In the genomic region with DNA sequence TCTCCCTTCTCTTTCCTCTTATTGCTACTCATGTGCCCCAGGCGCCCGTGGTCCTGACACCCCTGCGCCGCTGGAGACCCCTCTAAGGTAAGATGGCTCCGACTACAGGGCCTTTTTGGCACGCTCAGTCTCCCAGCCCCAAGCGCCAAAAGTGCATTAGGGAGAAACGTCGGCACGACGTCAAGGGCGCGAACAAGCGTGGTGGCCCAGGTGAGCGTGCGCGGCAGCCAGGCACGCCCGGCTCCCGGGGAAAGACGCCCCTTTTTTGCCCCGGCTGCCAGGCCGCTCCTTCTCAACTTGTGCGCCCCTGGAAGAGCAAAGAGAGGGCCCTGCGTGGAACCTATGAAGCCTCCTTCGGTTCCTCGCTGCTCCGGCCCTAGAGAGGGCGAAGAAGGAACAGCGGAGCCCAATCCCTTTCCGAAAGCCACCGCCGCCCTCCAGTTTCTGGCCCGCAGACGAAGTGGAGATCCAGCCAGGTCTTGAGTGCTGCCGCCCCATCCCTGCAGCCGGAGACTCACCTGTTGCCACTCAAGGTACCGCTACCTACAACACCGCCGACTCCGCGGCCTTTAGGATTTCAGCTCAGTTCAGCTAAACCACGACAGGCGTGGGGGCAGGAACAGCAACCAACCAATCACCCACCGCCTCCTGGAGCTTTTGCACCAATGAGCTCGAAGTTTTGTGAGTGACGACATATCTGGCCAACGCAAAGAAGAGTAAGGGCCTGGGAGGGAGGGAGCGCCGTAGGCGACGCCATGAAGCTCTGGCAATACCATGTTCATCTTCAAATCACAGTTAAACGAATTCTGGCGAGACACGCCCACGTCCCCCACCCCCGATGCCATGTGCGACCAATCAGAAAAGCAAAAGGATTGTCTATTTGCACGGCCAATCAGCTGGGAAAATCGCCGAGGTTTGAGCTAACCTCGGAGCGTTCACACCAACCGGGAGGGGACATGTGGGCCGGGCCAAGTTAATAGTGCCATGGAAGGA, we compare ENCODE assay signal across 8 cellular contexts. TPM values are rescaled to one million over a fixed set of nuclear protein-coding genes. Genes with fewer than 3 reads are reported as not detected.
A peak's percentile ranks its signal among the peaks of the same experiment; 100 is the strongest.
DNase-seq lines count a peak whose midpoint lies in the region; ATAC-seq and TF ChIP-seq lines count a peak whose summit lies in the region.
"Not testable (repeated sequence)": the region's sequence is repeated elsewhere in the genome, so short reads cannot be mapped to it uniquely, and the experiment has no call there.

Gene ARL17A (minus strand): TSS at position 609 of the 993 bp plus-strand sequence. CDS start 3,369 bp downstream, outside the sequence.

- not testable (repeated sequence) for TF ChIP-seq CTCF in BE2C (IDR thresholded peaks at IDR 0.05; ENCODE audit: low read depth, low read length); SU-DHL-6 (IDR thresholded peaks at IDR 0.05; ENCODE audit: insufficient read depth, low read length, poor library complexity, severe bottlenecking); endothelial cell (IDR thresholded peaks at IDR 0.05; ENCODE audit: unreplicated experiment); natural killer cell (IDR thresholded peaks at IDR 0.05)

- H3K27ac ChIP-seq in SU-DHL-6 (ENCODE audit: low read depth, low read length): not testable (repeated sequence)

- not testable (repeated sequence) for H2AFZ ChIP-seq in SU-DHL-6 (ENCODE audit: low read depth, low read length, severe bottlenecking)

- not testable (repeated sequence) for H3K79me2 ChIP-seq in SU-DHL-6 (ENCODE audit: insufficient read depth, low read length)

- not testable (repeated sequence) for H4K20me1 ChIP-seq in SU-DHL-6 (ENCODE audit: low read depth, low read length)

- H3K4me3 Mint-ChIP-seq in activated T-cell treated with anti-CD3 and anti-CD28 coated beads, Interleukin-2, amount 50 U/mL, for 72 hours: peak within 1 kb of the TSS in 1 of 2 donors; percentile 61
- not testable (repeated sequence) for H3K4me3 Mint-ChIP-seq in endothelial cell (ENCODE audit: unreplicated experiment); natural killer cell

- H3K27ac Mint-ChIP-seq in activated T-cell treated with anti-CD3 and anti-CD28 coated beads, Interleukin-2, amount 50 U/mL, for 72 hours; endothelial cell (ENCODE audit: unreplicated experiment); natural killer cell: not testable (repeated sequence)

- not testable (repeated sequence) for H3K9me2 ChIP-seq in SU-DHL-6 (replicated peaks; ENCODE audit: insufficient read depth, low read length)

- H3K27me3 ChIP-seq in BE2C; SU-DHL-6 (ENCODE audit: low read length): not testable (repeated sequence)

- DNase-seq in BE2C (peak; percentile 85), endothelial cell (ENCODE audit: low spot score) (peak; percentile 74), natural killer cell (peak; percentile 66)
- peak; percentile 82 to 91 for DNase-seq in activated T-cell treated with anti-CD3 and anti-CD28 coated beads, Interleukin-2, amount 50 U/mL, for 72 hours
- peak; percentile 49 to 73 (median 51) for DNase-seq in stimulated activated CD4-positive, alpha-beta T cell treated with anti-CD3 and anti-CD28 coated beads, TNF-alpha, amount 100 ng/mL, for 24 hours (ENCODE audit: low read depth in 3 of 3)

- not testable (repeated sequence) for H3K36me3 ChIP-seq in BE2C; SU-DHL-6 (ENCODE audit: low read length)

- H3K9me3 Mint-ChIP-seq in activated T-cell treated with anti-CD3 and anti-CD28 coated beads, Interleukin-2, amount 50 U/mL, for 72 hours; endothelial cell (ENCODE audit: unreplicated experiment); natural killer cell: not testable (repeated sequence)

- H3K4me3 ChIP-seq in BE2C (ENCODE audit: low read depth, low read length): peak within 1 kb of the TSS; percentile 16
- not testable (repeated sequence) for H3K4me3 ChIP-seq in SU-DHL-6 (ENCODE audit: insufficient read depth, low read length, poor library complexity, severe bottlenecking)

- H3K4me1 ChIP-seq in BE2C: not testable (repeated sequence)

- intact Hi-C loops in natural killer cell (cut with micrococcal nuclease): not testable (repeated sequence)

- H3K27me3 Mint-ChIP-seq in activated T-cell treated with anti-CD3 and anti-CD28 coated beads, Interleukin-2, amount 50 U/mL, for 72 hours (ENCODE audit: low read depth); endothelial cell (ENCODE audit: unreplicated experiment); natural killer cell (ENCODE audit: low read depth in 2 of 2): not testable (repeated sequence)

- H3K36me3 Mint-ChIP-seq in activated T-cell treated with anti-CD3 and anti-CD28 coated beads, Interleukin-2, amount 50 U/mL, for 72 hours (ENCODE audit: insufficient read depth in 2 of 2); endothelial cell (ENCODE audit: low read depth, unreplicated experiment); natural killer cell: not testable (repeated sequence)

- not testable (repeated sequence) for H3F3A ChIP-seq in SU-DHL-6 (ENCODE audit: insufficient read depth)

- H3K9me3 ChIP-seq in BE2C; SU-DHL-6 (ENCODE audit: insufficient read depth, low read length): not testable (repeated sequence)

- peak; percentile 91 for ATAC-seq in GM19455 (IDR thresholded peaks at IDR 0.05; ENCODE audit: unreplicated experiment)
- ATAC-seq in HG03064 (IDR thresholded peaks at IDR 0.05; ENCODE audit: low read depth, unreplicated experiment): peak; percentile 89
- peak; percentile 91 to 97 for ATAC-seq in activated T-cell treated with anti-CD3 and anti-CD28 coated beads, Interleukin-2, amount 50 U/mL, for 72 hours (replicated peaks in 1 of 2)
- ATAC-seq in natural killer cell: peak; percentile 91 to 99 (median 92)

- not testable (repeated sequence) for H3K4me1 Mint-ChIP-seq in activated T-cell treated with anti-CD3 and anti-CD28 coated beads, Interleukin-2, amount 50 U/mL, for 72 hours (ENCODE audit: low read depth); endothelial cell (ENCODE audit: unreplicated experiment); natural killer cell

- H3K9ac ChIP-seq in SU-DHL-6 (ENCODE audit: low read length): not testable (repeated sequence)

- H3K4me2 ChIP-seq in SU-DHL-6 (ENCODE audit: low read depth, low read length, poor library complexity, severe bottlenecking): peak within 1 kb of the TSS; percentile 31

RNA-seq across cellular contexts. Expression of gene ARL17A, which starts in this region (rescaled TPM):
- polyA plus RNA-seq in BE2C (2012; ENCODE audit: insufficient read depth, insufficient read length, low read depth): 11.1 TPM
- total RNA-seq in activated T-cell treated with anti-CD3 and anti-CD28 coated beads, Interleukin-2, amount 50 U/mL, for 72 hours: 10 to 100 TPM; 17.9 to 27.8 TPM
- total RNA-seq in endothelial cell (ENCODE audit: unreplicated experiment) (8.0 TPM), natural killer cell (10 to 100 TPM; 21.9 to 32.6 (median 23.4) TPM)
